Comparison of ENCODE assay signal across 2 cellular contexts in genomic region chr12:133203344-133204263, GRCh38.
TF ChIP-seq lines count a peak whose summit lies in the region.

No MANE protein-coding gene starts in this region.

TF ChIP-seq in HEK293, 187 proteins besides CTCF, POLR2A, EP300 and RAD21:
- 0 out of 2 replicates have a peak, but pooled peaks have one; percentile 5 for TF ChIP-seq KLF16 (tag by site-specific recombination; IDR thresholded peaks at IDR 0.05)
- TF ChIP-seq ZNF18 (tag by site-specific recombination; IDR thresholded peaks at IDR 0.05): no peak
- TF ChIP-seq ZNF544 (tag by site-specific recombination; IDR thresholded peaks at IDR 0.05): no peak
- no peak for TF ChIP-seq ZNF560 (tag by site-specific recombination; IDR thresholded peaks at IDR 0.05; ENCODE audit: borderline replicate concordance)
- TF ChIP-seq SETDB1 (IDR thresholded peaks at IDR 0.05; ENCODE audit: insufficient read length, low read length): peak; percentile 88
- TF ChIP-seq ZFP41 (tag by site-specific recombination; IDR thresholded peaks at IDR 0.05; ENCODE audit: borderline replicate concordance): no peak
- 0 out of 2 replicates have a peak, but pooled peaks have one; percentile 81 for TF ChIP-seq TRIM28 (IDR thresholded peaks at IDR 0.05; ENCODE audit: borderline replicate concordance, low read length)
- TF ChIP-seq ZNF132 (tag by site-specific recombination; IDR thresholded peaks at IDR 0.05; ENCODE audit: borderline replicate concordance): no peak
- TF ChIP-seq, protein P1, sequence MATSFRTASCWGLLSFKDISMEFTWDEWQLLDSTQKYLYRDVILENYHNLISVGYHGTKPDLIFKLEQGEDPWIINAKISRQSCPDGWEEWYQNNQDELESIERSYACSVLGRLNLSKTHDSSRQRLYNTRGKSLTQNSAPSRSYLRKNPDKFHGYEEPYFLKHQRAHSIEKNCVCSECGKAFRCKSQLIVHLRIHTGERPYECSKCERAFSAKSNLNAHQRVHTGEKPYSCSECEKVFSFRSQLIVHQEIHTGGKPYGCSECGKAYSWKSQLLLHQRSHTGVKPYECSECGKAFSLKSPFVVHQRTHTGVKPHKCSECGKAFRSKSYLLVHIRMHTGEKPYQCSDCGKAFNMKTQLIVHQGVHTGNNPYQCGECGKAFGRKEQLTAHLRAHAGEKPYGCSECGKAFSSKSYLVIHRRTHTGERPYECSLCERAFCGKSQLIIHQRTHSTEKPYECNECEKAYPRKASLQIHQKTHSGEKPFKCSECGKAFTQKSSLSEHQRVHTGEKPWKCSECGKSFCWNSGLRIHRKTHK (tag by site-specific recombination; IDR thresholded peaks at IDR 0.05): no peak
- no peak; the same call in none of the 2 replicates for TF ChIP-seq ZNF274 (IDR thresholded peaks at IDR 0.05; ENCODE audit: low read length)
- peak; percentile 91 for TF ChIP-seq ZNF274 (tag by site-specific recombination; IDR thresholded peaks at IDR 0.05; ENCODE audit: borderline replicate concordance)
- no peak for TF ChIP-seq ZSCAN23 (tag by site-specific recombination; IDR thresholded peaks at IDR 0.05)
- no peak for TF ChIP-seq ZNF302 (tag by site-specific recombination; IDR thresholded peaks at IDR 0.05; ENCODE audit: low read depth)
- no peak for TF ChIP-seq ZFP37 (tag by site-specific recombination; IDR thresholded peaks at IDR 0.05)
- no peak for TF ChIP-seq GFI1B (tag by site-specific recombination; IDR thresholded peaks at IDR 0.05)
- TF ChIP-seq ZNF626 (tag by site-specific recombination; IDR thresholded peaks at IDR 0.05): peak; percentile 41; the same call in 1 of the 2 replicates
TF ChIP-seq in HEK293: peak in this region for 5.

TF ChIP-seq in K562, 482 proteins besides CTCF, POLR2A, EP300 and RAD21:
- TF ChIP-seq ZNF75A (CRISPR knock-in tag; IDR thresholded peaks at IDR 0.05): peak; percentile 48; the same call in 1 of the 2 replicates
- TF ChIP-seq SRF (CRISPR knock-in tag; IDR thresholded peaks at IDR 0.05): no peak
- TF ChIP-seq NFYB (IDR thresholded peaks at IDR 0.05; ENCODE audit: extremely low read depth, insufficient read length): no peak
- no peak for TF ChIP-seq ATF4 (CRISPR knock-in tag; IDR thresholded peaks at IDR 0.05)
- TF ChIP-seq MED1 (CRISPR knock-in tag; IDR thresholded peaks at IDR 0.05; ENCODE audit: borderline replicate concordance): no peak
- TF ChIP-seq HNRNPK (IDR thresholded peaks at IDR 0.05; ENCODE audit: low read depth, low read length, poor library complexity, severe bottlenecking): no peak
- no peak for TF ChIP-seq TAF15 (IDR thresholded peaks at IDR 0.05; ENCODE audit: low read depth, low read length)
- peak; percentile 16; the same call in 1 of the 2 replicates for TF ChIP-seq CBX5 (IDR thresholded peaks at IDR 0.05; ENCODE audit: borderline replicate concordance, low read depth)
- TF ChIP-seq ATF2 (CRISPR knock-in tag; IDR thresholded peaks at IDR 0.05): no peak
- TF ChIP-seq SOX6 (IDR thresholded peaks at IDR 0.05): 0 out of 2 replicates have a peak, but pooled peaks have one; percentile 45
- no peak for TF ChIP-seq BRD9 (IDR thresholded peaks at IDR 0.05; ENCODE audit: low read depth, partially characterized antibody)
- no peak for TF ChIP-seq GABPB1 (CRISPR knock-in tag; IDR thresholded peaks at IDR 0.05)
- no peak for TF ChIP-seq NR0B1 (IDR thresholded peaks at IDR 0.05; ENCODE audit: partially characterized antibody)
- TF ChIP-seq FOXJ3 (CRISPR knock-in tag; IDR thresholded peaks at IDR 0.05): no peak
- TF ChIP-seq POLR2AphosphoS2 (IDR thresholded peaks at IDR 0.05; ENCODE audit: low read length): no peak
- TF ChIP-seq STAT5B (CRISPR knock-in tag; IDR thresholded peaks at IDR 0.05): no peak
- no peak for TF ChIP-seq TCF3 (CRISPR knock-in tag; IDR thresholded peaks at IDR 0.05)
- TF ChIP-seq ELF4 (CRISPR knock-in tag; IDR thresholded peaks at IDR 0.05): no peak
- no peak for TF ChIP-seq MAZ (CRISPR knock-in tag; conservative IDR thresholded peaks at IDR 0.05 in 1 of 2, IDR thresholded peaks at IDR 0.05 in 1 of 2)
- no peak for TF ChIP-seq HSF4 (CRISPR knock-in tag; IDR thresholded peaks at IDR 0.05; ENCODE audit: borderline replicate concordance)
- no peak for TF ChIP-seq MEF2A (IDR thresholded peaks at IDR 0.05; ENCODE audit: control insufficient read depth, low read depth, low read length)
- no peak for TF ChIP-seq FOS (IDR thresholded peaks at IDR 0.05; ENCODE audit: extremely low read depth, insufficient read length)
- TF ChIP-seq TBP (optimal IDR thresholded peaks at IDR 0.05; ENCODE audit: low read depth, low read length): no peak
- TF ChIP-seq KDM1A (IDR thresholded peaks at IDR 0.05): no peak
- TF ChIP-seq ZSCAN32 (CRISPR knock-in tag; IDR thresholded peaks at IDR 0.05): no peak
- TF ChIP-seq RBM25 (IDR thresholded peaks at IDR 0.05; ENCODE audit: low read depth, low read length, severe bottlenecking): peak; percentile 2
- TF ChIP-seq, protein P2, sequence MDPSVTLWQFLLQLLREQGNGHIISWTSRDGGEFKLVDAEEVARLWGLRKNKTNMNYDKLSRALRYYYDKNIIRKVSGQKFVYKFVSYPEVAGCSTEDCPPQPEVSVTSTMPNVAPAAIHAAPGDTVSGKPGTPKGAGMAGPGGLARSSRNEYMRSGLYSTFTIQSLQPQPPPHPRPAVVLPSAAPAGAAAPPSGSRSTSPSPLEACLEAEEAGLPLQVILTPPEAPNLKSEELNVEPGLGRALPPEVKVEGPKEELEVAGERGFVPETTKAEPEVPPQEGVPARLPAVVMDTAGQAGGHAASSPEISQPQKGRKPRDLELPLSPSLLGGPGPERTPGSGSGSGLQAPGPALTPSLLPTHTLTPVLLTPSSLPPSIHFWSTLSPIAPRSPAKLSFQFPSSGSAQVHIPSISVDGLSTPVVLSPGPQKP (CRISPR knock-in tag; IDR thresholded peaks at IDR 0.05): no peak
- TF ChIP-seq, protein P3, sequence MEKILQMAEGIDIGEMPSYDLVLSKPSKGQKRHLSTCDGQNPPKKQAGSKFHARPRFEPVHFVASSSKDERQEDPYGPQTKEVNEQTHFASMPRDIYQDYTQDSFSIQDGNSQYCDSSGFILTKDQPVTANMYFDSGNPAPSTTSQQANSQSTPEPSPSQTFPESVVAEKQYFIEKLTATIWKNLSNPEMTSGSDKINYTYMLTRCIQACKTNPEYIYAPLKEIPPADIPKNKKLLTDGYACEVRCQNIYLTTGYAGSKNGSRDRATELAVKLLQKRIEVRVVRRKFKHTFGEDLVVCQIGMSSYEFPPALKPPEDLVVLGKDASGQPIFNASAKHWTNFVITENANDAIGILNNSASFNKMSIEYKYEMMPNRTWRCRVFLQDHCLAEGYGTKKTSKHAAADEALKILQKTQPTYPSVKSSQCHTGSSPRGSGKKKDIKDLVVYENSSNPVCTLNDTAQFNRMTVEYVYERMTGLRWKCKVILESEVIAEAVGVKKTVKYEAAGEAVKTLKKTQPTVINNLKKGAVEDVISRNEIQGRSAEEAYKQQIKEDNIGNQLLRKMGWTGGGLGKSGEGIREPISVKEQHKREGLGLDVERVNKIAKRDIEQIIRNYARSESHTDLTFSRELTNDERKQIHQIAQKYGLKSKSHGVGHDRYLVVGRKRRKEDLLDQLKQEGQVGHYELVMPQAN (IDR thresholded peaks at IDR 0.05; ENCODE audit: borderline replicate concordance): no peak
- TF ChIP-seq, protein P4, sequence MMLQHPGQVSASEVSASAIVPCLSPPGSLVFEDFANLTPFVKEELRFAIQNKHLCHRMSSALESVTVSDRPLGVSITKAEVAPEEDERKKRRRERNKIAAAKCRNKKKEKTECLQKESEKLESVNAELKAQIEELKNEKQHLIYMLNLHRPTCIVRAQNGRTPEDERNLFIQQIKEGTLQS (IDR thresholded peaks at IDR 0.05): no peak
- TF ChIP-seq, protein P4 (CRISPR knock-in tag; conservative IDR thresholded peaks at IDR 0.05): no peak
- no peak for TF ChIP-seq ARID4B (CRISPR knock-in tag; IDR thresholded peaks at IDR 0.05)
- peak; percentile 77 for TF ChIP-seq TRIM28 (IDR thresholded peaks at IDR 0.05)
- TF ChIP-seq PHTF2 (CRISPR knock-in tag; IDR thresholded peaks at IDR 0.05): no peak
- no peak for TF ChIP-seq ARID3B (CRISPR knock-in tag; IDR thresholded peaks at IDR 0.05; ENCODE audit: borderline replicate concordance)
- no peak for TF ChIP-seq ZNF354B (CRISPR knock-in tag; IDR thresholded peaks at IDR 0.05)
- peak; percentile 99 for TF ChIP-seq ZNF274 (IDR thresholded peaks at IDR 0.05; ENCODE audit: borderline replicate concordance, low read depth, low read length)
- no peak for TF ChIP-seq SREBF2 (CRISPR knock-in tag; IDR thresholded peaks at IDR 0.05)
- no peak for TF ChIP-seq JUN (IDR thresholded peaks at IDR 0.05; ENCODE audit: borderline replicate concordance, low read depth, low read length)
- no peak for TF ChIP-seq JUN (CRISPR knock-in tag; IDR thresholded peaks at IDR 0.05; ENCODE audit: borderline replicate concordance)
- 0 out of 4 replicates have a peak, but pooled peaks of 1 of the 2 experiments have one; percentile 4 for TF ChIP-seq TRIM24 (IDR thresholded peaks at IDR 0.05)
- TF ChIP-seq ZFP91 (CRISPR knock-in tag; IDR thresholded peaks at IDR 0.05): no peak
